ENCODE assay signal across 12 cellular contexts in genomic region chr7:44283381-44284211, GRCh38. TPM values are rescaled to one million over a fixed set of nuclear protein-coding genes. Genes with fewer than 3 reads are reported as not detected.
A peak's percentile ranks its signal among the peaks of the same experiment; 100 is the strongest.
DNase-seq lines count a peak whose midpoint lies in the region; ATAC-seq and TF ChIP-seq lines count a peak whose summit lies in the region.
"Had no signal": no experiment of that assay in that cellular context is flagged by ENCODE, and none has a peak within 500 bp of the region (broad histone marks: within the 10 kb centered on the region; RNA-seq: fewer than 3 reads in every experiment).

No MANE protein-coding gene starts in this region.

- H3K27me3 ChIP-seq in BE2C (no peaks in the 10 kb centered on the region), RWPE2 (ENCODE audit: insufficient read depth, poor library complexity, severe bottlenecking) (no peaks in the 10 kb centered on the region), MG63 (no peaks in the 10 kb centered on the region)

- peaks cover 3% of the 10 kb centered on the region; the same call in 1 of the 2 replicates for H3K4me1 ChIP-seq in BE2C
- H3K4me1 ChIP-seq in RWPE2 (ENCODE audit: insufficient read depth, poor library complexity, severe bottlenecking), result no peaks in the 10 kb centered on the region

- no peaks in the 10 kb centered on the region for H3K36me3 ChIP-seq in BE2C
- no peaks in the 10 kb centered on the region for H3K36me3 ChIP-seq in RWPE2 (ENCODE audit: low read depth)
- no peaks in the 10 kb centered on the region for H3K36me3 ChIP-seq in MG63

- intact Hi-C loops in left cardiac atrium (cut with DNase I), result no loop called here
- intact Hi-C loops in posterior cingulate gyrus (cut with DNase I), result no loop called here

- no peak overlapping the region for H3K4me3 ChIP-seq in BE2C (ENCODE audit: low read depth, low read length)
- H3K4me3 ChIP-seq in RWPE2 (ENCODE audit: severe bottlenecking), result no peak overlapping the region
- no peak overlapping the region for H3K4me3 ChIP-seq in MG63

- H3K27ac ChIP-seq in RWPE2 (ENCODE audit: poor library complexity, severe bottlenecking), result no peak overlapping the region

- TF ChIP-seq CTCF in BE2C (IDR thresholded peaks at IDR 0.05; ENCODE audit: low read depth, low read length) (no peak), RWPE2 (IDR thresholded peaks at IDR 0.05; ENCODE audit: poor library complexity, severe bottlenecking) (no peak)

- no peak for ATAC-seq in RWPE2 (ENCODE audit: low read depth)
- peak; percentile 66 to 67 for ATAC-seq in left cardiac atrium
- no peak for ATAC-seq in GM21723 (IDR thresholded peaks at IDR 0.05; ENCODE audit: unreplicated experiment)
- no peak for ATAC-seq in HG03139 (IDR thresholded peaks at IDR 0.05; ENCODE audit: unreplicated experiment)
- ATAC-seq: Panc1 had no signal

- DNase-seq in BE2C (peak; percentile 5), RWPE2 (ENCODE audit: low spot score) (peak; percentile 46), left cardiac atrium (peak; percentile 59), posterior cingulate gyrus (peak; percentile 1 to 73 (median 7)), occipital lobe (lab: John Stamatoyannopoulos, UW) (no peak), MG63 (no peak)
- DNase-seq: foreskin melanocyte; NCI-H1092 treated with DMSO at 0.1 percent for 48 hours; stimulated activated CD4-positive, alpha-beta T cell treated with anti-CD3 and anti-CD28 coated beads, Interleukin-1b, Interleukin-23, amount 100 ng/mL, for 48 hours had no signal

- no peaks in the 10 kb centered on the region for H3K9me3 ChIP-seq in BE2C
- no peaks in the 10 kb centered on the region for H3K9me3 ChIP-seq in RWPE2 (ENCODE audit: severe bottlenecking)
- no peaks in the 10 kb centered on the region for H3K9me3 ChIP-seq in MG63

RNA-seq across cellular contexts. Expression of gene CAMK2B, which starts 41.8 kb away (rescaled TPM):
- polyA plus RNA-seq in BE2C (2012; ENCODE audit: insufficient read depth, insufficient read length, low read depth), result 0.71 TPM
- total RNA-seq in left cardiac atrium (10 to 100 TPM; 75.8 to 98.7 TPM), occipital lobe (96.1 TPM)
- total RNA-seq in MG63 (2014; rRNA removed; shearing (Covaris generic); ENCODE audit: low replicate concordance), result 0.54 and 2.0 TPM in 2 replicates

Comparison
In these comparisons a context has a peak if more than half of its experiments do, and no peak if none do; other contexts are left out.
1. DNase-seq: peak in BE2C (single experiment), RWPE2 (single experiment), left cardiac atrium (single experiment) and posterior cingulate gyrus (10 of 10); none in occipital lobe (single experiment) and MG63 (single experiment).
2. ATAC-seq: peak in left cardiac atrium (2 of 2); none in RWPE2 (single experiment), GM21723 (single experiment) and HG03139 (single experiment).
3. RNA of gene CAMK2B, which starts 41.8 kb away (total RNA-seq): 75.8 to 98.7 TPM in left cardiac atrium and 96.1 TPM in occipital lobe (single experiment); 0.54 to 2.0 TPM in MG63; every median in the first group is over 10 times any median in the second.